In the genomic region with DNA sequence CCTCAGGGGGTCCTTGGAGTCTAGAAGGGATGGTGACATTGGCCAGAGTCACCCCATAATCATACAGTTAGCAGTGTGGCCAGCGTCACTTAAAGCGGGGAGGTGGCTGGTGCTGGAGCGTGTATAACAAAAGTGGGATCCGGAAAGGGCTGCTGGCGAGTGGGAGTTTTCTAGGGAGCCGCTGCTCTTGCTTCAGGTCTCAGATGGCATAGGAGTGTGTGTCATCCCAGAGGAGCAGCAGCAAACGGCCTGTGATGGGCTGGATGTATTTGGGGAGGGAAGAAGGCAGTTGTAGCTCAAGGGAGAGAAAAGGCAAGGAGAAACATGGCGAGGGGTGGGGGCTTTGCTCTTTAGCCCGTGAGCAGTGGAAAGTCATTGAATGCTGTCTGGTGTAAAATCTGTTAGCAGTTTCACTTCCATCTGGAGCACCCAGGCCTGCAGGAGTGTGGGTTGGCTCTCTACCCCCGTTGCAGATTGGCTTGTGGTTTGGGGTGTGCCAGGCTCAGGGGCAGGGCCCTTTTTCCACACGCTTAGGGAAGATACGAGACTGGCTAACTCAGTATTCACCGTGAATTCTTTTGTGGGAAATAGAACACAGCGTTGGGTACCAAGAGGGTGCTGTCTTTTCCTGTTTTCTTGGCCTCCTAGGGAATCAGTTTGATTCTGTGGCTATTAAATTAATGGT, we compare ENCODE assay signal across 1 cellular context.
TF ChIP-seq lines count a peak whose summit lies in the region.

No MANE protein-coding gene starts in this region.

TF ChIP-seq in SK-N-SH, 30 proteins besides CTCF, POLR2A, EP300 and RAD21 (continued from another document):
- TF ChIP-seq, protein P1, sequence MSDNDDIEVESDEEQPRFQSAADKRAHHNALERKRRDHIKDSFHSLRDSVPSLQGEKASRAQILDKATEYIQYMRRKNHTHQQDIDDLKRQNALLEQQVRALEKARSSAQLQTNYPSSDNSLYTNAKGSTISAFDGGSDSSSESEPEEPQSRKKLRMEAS (IDR thresholded peaks at IDR 0.05; ENCODE audit: low read depth): no peak
- TF ChIP-seq NFIC (IDR thresholded peaks at IDR 0.05; ENCODE audit: borderline replicate concordance) (no peak), FOXJ3 (CRISPR knock-in tag; IDR thresholded peaks at IDR 0.05) (no peak)
- TF ChIP-seq, protein P2, sequence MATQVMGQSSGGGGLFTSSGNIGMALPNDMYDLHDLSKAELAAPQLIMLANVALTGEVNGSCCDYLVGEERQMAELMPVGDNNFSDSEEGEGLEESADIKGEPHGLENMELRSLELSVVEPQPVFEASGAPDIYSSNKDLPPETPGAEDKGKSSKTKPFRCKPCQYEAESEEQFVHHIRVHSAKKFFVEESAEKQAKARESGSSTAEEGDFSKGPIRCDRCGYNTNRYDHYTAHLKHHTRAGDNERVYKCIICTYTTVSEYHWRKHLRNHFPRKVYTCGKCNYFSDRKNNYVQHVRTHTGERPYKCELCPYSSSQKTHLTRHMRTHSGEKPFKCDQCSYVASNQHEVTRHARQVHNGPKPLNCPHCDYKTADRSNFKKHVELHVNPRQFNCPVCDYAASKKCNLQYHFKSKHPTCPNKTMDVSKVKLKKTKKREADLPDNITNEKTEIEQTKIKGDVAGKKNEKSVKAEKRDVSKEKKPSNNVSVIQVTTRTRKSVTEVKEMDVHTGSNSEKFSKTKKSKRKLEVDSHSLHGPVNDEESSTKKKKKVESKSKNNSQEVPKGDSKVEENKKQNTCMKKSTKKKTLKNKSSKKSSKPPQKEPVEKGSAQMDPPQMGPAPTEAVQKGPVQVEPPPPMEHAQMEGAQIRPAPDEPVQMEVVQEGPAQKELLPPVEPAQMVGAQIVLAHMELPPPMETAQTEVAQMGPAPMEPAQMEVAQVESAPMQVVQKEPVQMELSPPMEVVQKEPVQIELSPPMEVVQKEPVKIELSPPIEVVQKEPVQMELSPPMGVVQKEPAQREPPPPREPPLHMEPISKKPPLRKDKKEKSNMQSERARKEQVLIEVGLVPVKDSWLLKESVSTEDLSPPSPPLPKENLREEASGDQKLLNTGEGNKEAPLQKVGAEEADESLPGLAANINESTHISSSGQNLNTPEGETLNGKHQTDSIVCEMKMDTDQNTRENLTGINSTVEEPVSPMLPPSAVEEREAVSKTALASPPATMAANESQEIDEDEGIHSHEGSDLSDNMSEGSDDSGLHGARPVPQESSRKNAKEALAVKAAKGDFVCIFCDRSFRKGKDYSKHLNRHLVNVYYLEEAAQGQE (IDR thresholded peaks at IDR 0.05; ENCODE audit: low read depth, low read length): no peak
